ENCODE assay signal across 9 cellular contexts in the genomic region with DNA sequence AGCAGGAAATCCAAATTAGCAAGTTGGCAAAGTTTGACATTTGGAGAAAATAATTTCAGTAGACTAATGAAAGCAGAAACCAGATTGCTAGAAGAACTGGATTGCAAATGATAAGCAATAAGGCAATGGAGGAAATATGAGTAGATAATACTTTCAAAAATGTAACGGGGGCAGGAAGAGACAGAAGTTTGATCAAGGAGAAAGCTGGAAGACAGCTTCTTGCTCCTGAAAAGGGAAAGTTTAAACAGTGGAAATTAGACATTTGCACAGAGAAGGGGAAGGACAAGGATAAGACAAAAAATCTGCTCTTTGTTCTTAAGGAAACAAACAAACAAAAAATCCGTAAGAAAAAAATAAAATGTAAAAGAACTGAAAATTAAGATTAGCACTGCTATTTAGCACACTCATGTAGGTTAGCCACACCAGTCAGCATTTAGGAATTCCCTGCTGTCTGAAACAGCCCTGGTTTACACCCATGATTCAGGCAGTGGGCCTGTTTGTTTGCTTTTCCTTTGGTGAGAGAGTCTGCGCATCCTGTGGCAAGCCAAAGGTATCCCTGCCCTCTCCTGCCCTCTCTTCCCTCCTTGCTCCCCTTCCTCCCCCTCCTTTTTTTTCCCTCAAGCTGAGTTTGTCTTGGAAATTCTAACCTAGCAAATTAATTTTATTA.
DNase-seq lines count a peak whose midpoint lies in the region; ATAC-seq, FAIRE-seq and TF ChIP-seq lines count a peak whose summit lies in the region.
"Had no signal": no experiment of that assay in that cellular context is flagged by ENCODE, and none has a peak within 500 bp of the region (broad histone marks: within the 10 kb centered on the region; RNA-seq: fewer than 3 reads in every experiment).

No MANE protein-coding gene starts in this region.

- CTCF ChIA-PET in CD4-positive, alpha-beta memory T cell (lab: Charles Lee; ENCODE audit: partially characterized antibody) = no interaction called here

- no peak overlapping the region for H3K4me3 Mint-ChIP-seq in CD4-positive, alpha-beta memory T cell

- H3K36me3 Mint-ChIP-seq in CD4-positive, alpha-beta memory T cell = no peaks in the 10 kb centered on the region

- DNase-seq in H54 (ENCODE audit: insufficient read length, low spot score) = peak; percentile 59
- DNase-seq in RWPE2 (ENCODE audit: low spot score) = peak; percentile 87
- DNase-seq in fibroblast of pulmonary artery (ENCODE audit: low read depth) = peak; percentile 77
- peak; percentile 73 for DNase-seq in skeletal muscle cell (ENCODE audit: low read depth)
- DNase-seq in MV-4-11 (lab: John Stamatoyannopoulos, UW) = no peak
- DNase-seq in G401 (ENCODE audit: low spot score) = no peak
- DNase-seq in CD4-positive, alpha-beta memory T cell = no peak
- DNase-seq: posterior cingulate gyrus had no signal

- in situ Hi-C loops in G401 (cut with HindIII; ENCODE audit: low sequenced_read_pairs) = no loop called here

- peak; percentile 96 for FAIRE-seq in H54 (lab: Jason Lieb, UNC)

- H3K4me3 ChIP-seq in RWPE2 (ENCODE audit: severe bottlenecking) (no peak overlapping the region), fibroblast of pulmonary artery (replicated peaks; ENCODE audit: low read depth, low read length) (no peak overlapping the region), skeletal muscle cell (ENCODE audit: low read depth, low read length) (no peak overlapping the region)
- H3K4me3 ChIP-seq in CD4-positive, alpha-beta memory T cell (ENCODE audit: low read length in 2 of 2) = no peak overlapping the region

- H3K9me3 ChIP-seq in RWPE2 (ENCODE audit: severe bottlenecking) = no peaks in the 10 kb centered on the region
- H3K9me3 ChIP-seq in CD4-positive, alpha-beta memory T cell (ENCODE audit: control insufficient read depth in 1 of 2, low read length in 2 of 2) = no peaks in the 10 kb centered on the region

- H3K4me1 ChIP-seq in RWPE2 (ENCODE audit: insufficient read depth, poor library complexity, severe bottlenecking) = peaks cover 28% of the 10 kb centered on the region
- H3K4me1 ChIP-seq in CD4-positive, alpha-beta memory T cell (ENCODE audit: insufficient read depth, low read length) = no peaks in the 10 kb centered on the region

- ATAC-seq in RWPE2 (ENCODE audit: low read depth) (peak; percentile 99), GM18867 (IDR thresholded peaks at IDR 0.05; ENCODE audit: unreplicated experiment) (no peak)

- H3K36me3 ChIP-seq in RWPE2 (ENCODE audit: low read depth) = no peaks in the 10 kb centered on the region
- H3K36me3 ChIP-seq in CD4-positive, alpha-beta memory T cell (ENCODE audit: insufficient read depth, low read length) = no peaks in the 10 kb centered on the region

- TF ChIP-seq CTCF in RWPE2 (IDR thresholded peaks at IDR 0.05; ENCODE audit: poor library complexity, severe bottlenecking) = no peak
- TF ChIP-seq CTCF in fibroblast of pulmonary artery (IDR thresholded peaks at IDR 0.05; ENCODE audit: low read length, missing control alignments) = no peak

- H3K27me3 Mint-ChIP-seq in CD4-positive, alpha-beta memory T cell = peaks cover 3 to 7% of the 10 kb centered on the region in 2 donors

- H3K27ac ChIP-seq in RWPE2 (ENCODE audit: poor library complexity, severe bottlenecking) = peak overlapping the region; percentile 98
- H3K27ac ChIP-seq in CD4-positive, alpha-beta memory T cell (ENCODE audit: low read depth, low read length) = no peak overlapping the region

- no peak overlapping the region for H3K27ac Mint-ChIP-seq in CD4-positive, alpha-beta memory T cell

- intact Hi-C loops in CD4-positive, alpha-beta memory T cell (cut with micrococcal nuclease) = no loop called here

- peaks cover 0 to 8% (median 3%) of the 10 kb centered on the region in 8 donors for H3K9me3 Mint-ChIP-seq in CD4-positive, alpha-beta memory T cell

- no peaks in the 10 kb centered on the region for H3K4me1 Mint-ChIP-seq in CD4-positive, alpha-beta memory T cell

- no peak for TF ChIP-seq POLR2A in H54 (IDR thresholded peaks at IDR 0.05; ENCODE audit: low read depth, low read length)

- POLR2A ChIA-PET in CD4-positive, alpha-beta memory T cell (lab: Charles Lee; ENCODE audit: partially characterized antibody) = no interaction called here

- H3K27me3 ChIP-seq in RWPE2 (ENCODE audit: insufficient read depth, poor library complexity, severe bottlenecking) = no peaks in the 10 kb centered on the region
- no peaks in the 10 kb centered on the region for H3K27me3 ChIP-seq in CD4-positive, alpha-beta memory T cell (ENCODE audit: insufficient read depth, low read length)

Comparison
In these comparisons a context has a peak if more than half of its experiments do, and no peak if none do; other contexts are left out.
1. DNase-seq: peak in H54 (single experiment), RWPE2 (single experiment), fibroblast of pulmonary artery (single experiment) and skeletal muscle cell (single experiment); none in MV-4-11 (single experiment), G401 (single experiment) and CD4-positive, alpha-beta memory T cell (0 of 5).